Comparison of ENCODE assay signal across 21 cellular contexts in the genomic region with DNA sequence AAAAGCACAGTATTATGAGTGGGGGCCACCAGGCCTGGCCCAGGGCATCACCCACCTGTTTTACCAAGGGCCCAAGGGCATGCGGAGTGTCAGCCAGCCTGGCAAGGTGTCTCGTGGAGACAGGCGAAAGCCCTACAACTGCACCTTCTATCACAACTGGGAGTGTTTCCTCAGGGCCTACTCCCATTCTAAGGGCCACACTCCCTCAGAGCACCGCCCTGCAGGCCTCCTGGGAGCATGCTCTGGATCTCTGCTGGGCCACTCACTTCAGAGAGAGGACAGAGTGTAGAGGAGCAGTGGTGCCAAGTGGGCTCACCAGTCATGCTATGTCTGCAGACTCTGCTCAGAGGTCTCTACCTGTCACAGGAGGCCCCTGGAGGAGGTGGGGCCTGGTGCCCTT. TPM values are rescaled to one million over a fixed set of nuclear protein-coding genes. Genes with fewer than 3 reads are reported as not detected.
DNase-seq lines count a peak whose midpoint lies in the region; ATAC-seq, FAIRE-seq and TF ChIP-seq lines count a peak whose summit lies in the region.
"Had no signal": no experiment of that assay in that cellular context is flagged by ENCODE, and none has a peak within 500 bp of the region (broad histone marks: within the 10 kb centered on the region; RNA-seq: fewer than 3 reads in every experiment).

No MANE protein-coding gene starts in this region.

- no peak for TF ChIP-seq CTCF in cardiac muscle cell (IDR thresholded peaks at IDR 0.05; ENCODE audit: low read depth, low read length)
- TF ChIP-seq CTCF in GM12878 (IDR thresholded peaks at IDR 0.05 in 2 of 3, conservative IDR thresholded peaks at IDR 0.05 in 1 of 3; ENCODE audit: control insufficient read depth in 2 of 3, extremely low read depth in 1 of 3, insufficient read depth in 1 of 3, low read depth in 3 of 3, low read length in 3 of 3), result no peak
- TF ChIP-seq CTCF in neural crest cell (conservative IDR thresholded peaks at IDR 0.05), result no peak
- TF ChIP-seq CTCF in right lobe of liver (IDR thresholded peaks at IDR 0.05), result no peak

- H4K20me1 ChIP-seq in GM12878 (ENCODE audit: control insufficient read depth, insufficient read depth), result no peaks in the 10 kb centered on the region

- SMC1A ChIA-PET in GM12878 (lab: Charles Lee; ENCODE audit: uncharacterized antibody, unreplicated experiment), result no interaction called here

- no peak overlapping the region for H3K4me3 Mint-ChIP-seq in activated CD4-positive, alpha-beta T cell treated with anti-CD3 and anti-CD28 coated beads, Interleukin-2, amount 10 ng/mL, durations not matched to agents 24 days and 14 days
- H3K4me3 Mint-ChIP-seq in neural crest cell, result no peak overlapping the region
- H3K4me3 Mint-ChIP-seq: CD8-positive, alpha-beta T cell; GM23338 had no signal

- in situ Hi-C loops in GM12878 (cut with MboI), result no loop called here

- H3K27me3 Mint-ChIP-seq in activated CD4-positive, alpha-beta T cell treated with anti-CD3 and anti-CD28 coated beads, Interleukin-2, amount 10 ng/mL, durations not matched to agents 24 days and 14 days, result no peaks in the 10 kb centered on the region
- H3K27me3 Mint-ChIP-seq in neural crest cell (ENCODE audit: low read depth), result peaks cover 2% of the 10 kb centered on the region

- FAIRE-seq in GM12878 (lab: Jason Lieb, UNC), result no peak
- FAIRE-seq: A549, GM19239, H54, HTR-8/SVneo had no signal

- POLR2A ChIA-PET in GM12878 (lab: Charles Lee), result interaction anchor here (0.7 kb wide), 1 partner anchor 48 kb away, joined by 3 read pairs; no protein-coding TSS in a partner anchor

- RAD21 ChIA-PET in GM12878 (lab: Charles Lee; ENCODE audit: unreplicated experiment), result no interaction called here

- H3K79me2 ChIP-seq in GM12878 (ENCODE audit: control insufficient read depth, insufficient read depth, low read length), result peaks cover 3% of the 10 kb centered on the region

- H3K4me3 ChIP-seq in cardiac muscle cell (no peak overlapping the region), GM12878 (no peak overlapping the region), right lobe of liver (no peak overlapping the region)
- H3K4me3 ChIP-seq: A549, GM23338 had no signal

- peak; percentile 56 for DNase-seq in activated CD4-positive, alpha-beta T cell treated with anti-CD3 and anti-CD28 coated beads, Interleukin-2, amount 10 ng/mL, durations not matched to agents 24 days and 14 days
- DNase-seq in activated CD4-positive, alpha-beta T cell treated with anti-CD3 and anti-CD28 coated beads for 1 hour, result no peak
- DNase-seq in cardiac muscle cell (ENCODE audit: low read depth in 1 of 2, low spot score in 1 of 2) (no peak), left cardiac atrium (no peak), GM12878 (ENCODE audit: low read depth, low spot score) (no peak), neural crest cell (ENCODE audit: low read depth, low spot score) (no peak), C1 segment of cervical spinal cord (lab: John Stamatoyannopoulos, UW) (no peak), right lobe of liver (no peak)
- DNase-seq: AML-193; Calu3; CD8-positive, alpha-beta T cell; DMS79 treated with DMSO at 0.1 percent for 48 hours; GF-D8; IMR-90 had no signal

- H3K9ac ChIP-seq in GM12878 (ENCODE audit: control insufficient read depth, insufficient read depth, low read length), result no peak overlapping the region

- no peaks in the 10 kb centered on the region for H3K9me3 ChIP-seq in cardiac muscle cell (ENCODE audit: low read depth)
- no peaks in the 10 kb centered on the region for H3K9me3 ChIP-seq in GM12878 (replicated peaks; ENCODE audit: control insufficient read depth, insufficient read depth, low read length)
- H3K9me3 ChIP-seq in right lobe of liver, result no peaks in the 10 kb centered on the region
- H3K9me3 ChIP-seq: A549 had no signal

- peaks cover 47% of the 10 kb centered on the region for H3K36me3 Mint-ChIP-seq in activated CD4-positive, alpha-beta T cell treated with anti-CD3 and anti-CD28 coated beads, Interleukin-2, amount 10 ng/mL, durations not matched to agents 24 days and 14 days (ENCODE audit: low read depth)
- peaks cover 27% of the 10 kb centered on the region for H3K36me3 Mint-ChIP-seq in neural crest cell (ENCODE audit: low read depth)

- intact Hi-C loops in activated CD4-positive, alpha-beta T cell treated with anti-CD3 and anti-CD28 coated beads, Interleukin-2, amount 10 ng/mL, durations not matched to agents 24 days and 14 days (cut with micrococcal nuclease), result no loop called here
- intact Hi-C loops in left cardiac atrium (cut with DNase I) (no loop called here), GM12878 (cut with micrococcal nuclease; ENCODE audit: unreplicated experiment) (no loop called here), right lobe of liver (cut with DNase I) (no loop called here)

- no peak for ATAC-seq in left cardiac atrium
- no peak for ATAC-seq in GM12878
- ATAC-seq in right lobe of liver, result no peak
- ATAC-seq: A549; CD8-positive, alpha-beta T cell; GM23338; HCT116 had no signal

- H3K27me3 ChIP-seq in cardiac muscle cell, result no peaks in the 10 kb centered on the region
- no peaks in the 10 kb centered on the region for H3K27me3 ChIP-seq in GM12878 (replicated peaks in 1 of 2; ENCODE audit: control insufficient read depth in 2 of 2, insufficient read depth in 2 of 2, low read length in 1 of 2)
- H3K27me3 ChIP-seq in right lobe of liver, result no peaks in the 10 kb centered on the region

- H3K27ac ChIP-seq in cardiac muscle cell, result peak overlapping the region; percentile 39
- H3K27ac ChIP-seq in GM12878 (ENCODE audit: control insufficient read depth, insufficient read depth), result no peak overlapping the region
- H3K27ac ChIP-seq in right lobe of liver, result no peak overlapping the region
- H3K27ac ChIP-seq: 22Rv1, A549 had no signal

- no peaks in the 10 kb centered on the region for H3K9me3 Mint-ChIP-seq in activated CD4-positive, alpha-beta T cell treated with anti-CD3 and anti-CD28 coated beads, Interleukin-2, amount 10 ng/mL, durations not matched to agents 24 days and 14 days
- H3K9me3 Mint-ChIP-seq in neural crest cell, result no peaks in the 10 kb centered on the region
- H3K9me3 Mint-ChIP-seq: CD8-positive, alpha-beta T cell; GM23338 had no signal

- H3K4me1 ChIP-seq in cardiac muscle cell (ENCODE audit: low read depth) (peaks cover 33% of the 10 kb centered on the region), GM12878 (ENCODE audit: control insufficient read depth, insufficient read depth, low read length) (peaks cover 10% of the 10 kb centered on the region; the same call in 1 of the 2 replicates), right lobe of liver (peaks cover 0 to 8% (median 0%) of the 10 kb centered on the region in 4 donors)

- no peak overlapping the region for H2AFZ ChIP-seq in GM12878 (ENCODE audit: control insufficient read depth, low read depth, low read length)
- H2AFZ ChIP-seq: GM23338 had no signal

- H3K36me3 ChIP-seq in cardiac muscle cell (peaks cover 24% of the 10 kb centered on the region), GM12878 (ENCODE audit: control insufficient read depth in 2 of 2, insufficient read depth in 2 of 2, low read length in 1 of 2) (peaks cover 35 to 38% of the 10 kb centered on the region in 2 experiments), right lobe of liver (peaks cover 0 to 14% (median 0%) of the 10 kb centered on the region in 4 donors)

- H3K27ac Mint-ChIP-seq in activated CD4-positive, alpha-beta T cell treated with anti-CD3 and anti-CD28 coated beads, Interleukin-2, amount 10 ng/mL, durations not matched to agents 24 days and 14 days, result no peak overlapping the region
- H3K27ac Mint-ChIP-seq in neural crest cell (ENCODE audit: unreplicated experiment), result peak overlapping the region; percentile 43
- H3K27ac Mint-ChIP-seq: CD8-positive, alpha-beta T cell; GM23338 had no signal

- no peak for TF ChIP-seq POLR2A in GM12878 (IDR thresholded peaks at IDR 0.05; ENCODE audit: low read depth, low read length)
- TF ChIP-seq POLR2A in right lobe of liver (IDR thresholded peaks at IDR 0.05), result no peak

- BruUV-seq in GM12878 (replicated peaks; lab: Mats Ljungman, UMichigan), result no TSS peak

- H3K4me2 ChIP-seq in GM12878 (ENCODE audit: control insufficient read depth, insufficient read depth), result no peak overlapping the region
- H3K4me2 ChIP-seq: A549, GM23338 had no signal

- TF ChIP-seq EP300 in GM12878 (IDR thresholded peaks at IDR 0.05; ENCODE audit: borderline replicate concordance in 1 of 2, control insufficient read depth in 1 of 2, low read depth in 2 of 2, low read length in 2 of 2), result no peak

- CTCF ChIA-PET in GM12878 (lab: Yijun Ruan, JAX), result interaction anchor here (0.6 kb wide), 1 partner anchor 36 kb away, joined by 3 read pairs; no protein-coding TSS in a partner anchor

- WGBS in GM12878 (ENCODE audit: insufficient coverage, insufficient replicate concordance, low lambda C conversion rate, missing lambda C conversion rate), result 98% methylated on average over 4 of the region's 4 CpGs
- no CpG with 5 or more reads among the region's 4 CpGs for WGBS in right lobe of liver (ENCODE audit: insufficient coverage, low coverage, low lambda C conversion rate, missing lambda C conversion rate)

- TF ChIP-seq RAD21 in GM12878 (IDR thresholded peaks at IDR 0.05; ENCODE audit: insufficient read depth, low read depth, low read length), result no peak

- peaks cover 19% of the 10 kb centered on the region for H3K4me1 Mint-ChIP-seq in activated CD4-positive, alpha-beta T cell treated with anti-CD3 and anti-CD28 coated beads, Interleukin-2, amount 10 ng/mL, durations not matched to agents 24 days and 14 days
- peaks cover 15% of the 10 kb centered on the region for H3K4me1 Mint-ChIP-seq in neural crest cell

RNA-seq across cellular contexts. Expression of a gene that starts 21.2 kb away (rescaled TPM):
- 112 and 113 TPM in 2 replicates for total RNA-seq in activated CD4-positive, alpha-beta T cell treated with anti-CD3 and anti-CD28 coated beads, Interleukin-2, amount 10 ng/mL, durations not matched to agents 24 days and 14 days
- 193 and 319 TPM in 2 replicates for total RNA-seq in cardiac muscle cell
- polyA plus RNA-seq in cardiac muscle cell, result 100 and 125 TPM in 2 replicates
- 10 to 100 TPM; 44.2 to 44.3 TPM for total RNA-seq in left cardiac atrium
- 277 and 336 TPM in 2 replicates for total RNA-seq in GM12878 (2013; cell fraction: nucleolus; rRNA removed)
- total RNA-seq in GM12878 (2014; rRNA removed), result 74.7 and 82.6 TPM in 2 replicates
- total RNA-seq in GM12878 (2014; rRNA removed; fragmentation: Illumina TruSeq; extraction: Trizol), result 48.7 and 51.9 TPM in 2 replicates
- 65.6 and 74.6 TPM in 2 replicates for total RNA-seq in GM12878 (2021)
- polyA plus RNA-seq in GM12878 (2011; ENCODE audit: low read depth), result 44.7 TPM
- polyA plus RNA-seq in GM12878 (2011; rRNA removed), result 87.8 and 169 TPM in 2 replicates
- polyA plus RNA-seq in GM12878 (2011; cell fraction: cytosol; rRNA removed), result 159 and 189 TPM in 2 replicates
- polyA plus RNA-seq in GM12878 (2011; cell fraction: nucleus; rRNA removed), result 635 and 789 TPM in 2 replicates
- polyA plus RNA-seq in GM12878 (2012), result 66.4 and 95.1 TPM in 2 replicates
- 52.7 and 89.4 TPM in 2 replicates for polyA plus RNA-seq in GM12878 (2014; fragmentation: Illumina TruSeq; extraction: Trizol)
- 1 to 10 TPM; 3.3 to 5.8 TPM for polyA plus RNA-seq in GM12878 (2014; fragmentation: Nextera tagmentation; extraction: Ambion mirVana)
- 82.5 and 85.3 TPM in 2 replicates for polyA plus RNA-seq in GM12878 (2014; rRNA removed)
- 10 to 100 TPM; 52.0 to 57.8 TPM for polyA plus RNA-seq in GM12878 (2016; fragmentation: Nextera tagmentation; extraction: Ambion mirVana)
- polyA minus RNA-seq in GM12878 (2011; rRNA and poly(A)+ RNA removed), result 134 and 186 TPM in 2 replicates
- polyA minus RNA-seq in GM12878 (2011; cell fraction: cytosol; rRNA and poly(A)+ RNA removed), result 46.2 and 48.2 TPM in 2 replicates
- polyA minus RNA-seq in GM12878 (2011; cell fraction: nucleus; rRNA and poly(A)+ RNA removed), result 239 and 320 TPM in 2 replicates
- 79.2 and 88.7 TPM in 2 replicates for total RNA-seq in neural crest cell
- total RNA-seq in right lobe of liver, result 10 to 100 TPM; 27.8 to 44.1 (median 33.2) TPM

RNA-seq across cellular contexts. Expression of a gene that starts 53.4 kb away (rescaled TPM):
- total RNA-seq in activated CD4-positive, alpha-beta T cell treated with anti-CD3 and anti-CD28 coated beads, Interleukin-2, amount 10 ng/mL, durations not matched to agents 24 days and 14 days, result 31.1 and 33.9 TPM in 2 replicates
- 60.7 and 69.8 TPM in 2 replicates for total RNA-seq in cardiac muscle cell
- polyA plus RNA-seq in cardiac muscle cell, result 70.5 and 72.6 TPM in 2 replicates
- total RNA-seq in left cardiac atrium, result 1 to 10 TPM; 2.1 to 2.6 TPM
- total RNA-seq in GM12878 (2013; cell fraction: nucleolus; rRNA removed), result 84.5 and 96.1 TPM in 2 replicates
- 16.0 and 18.6 TPM in 2 replicates for total RNA-seq in GM12878 (2014; rRNA removed)
- 14.6 and 15.0 TPM in 2 replicates for total RNA-seq in GM12878 (2014; rRNA removed; fragmentation: Illumina TruSeq; extraction: Trizol)
- total RNA-seq in GM12878 (2021), result 29.3 and 32.8 TPM in 2 replicates
- polyA plus RNA-seq in GM12878 (2011; ENCODE audit: low read depth), result 10.9 TPM
- 13.5 and 25.2 TPM in 2 replicates for polyA plus RNA-seq in GM12878 (2011; rRNA removed)
- 25.6 and 29.9 TPM in 2 replicates for polyA plus RNA-seq in GM12878 (2011; cell fraction: cytosol; rRNA removed)
- 63.4 and 63.6 TPM in 2 replicates for polyA plus RNA-seq in GM12878 (2011; cell fraction: nucleus; rRNA removed)
- polyA plus RNA-seq in GM12878 (2012), result 19.4 and 25.4 TPM in 2 replicates
- 20.1 and 22.7 TPM in 2 replicates for polyA plus RNA-seq in GM12878 (2014; fragmentation: Illumina TruSeq; extraction: Trizol)
- polyA plus RNA-seq in GM12878 (2014; fragmentation: Nextera tagmentation; extraction: Ambion mirVana), result 1 to 10 TPM; 1.1 to 1.8 TPM
- 33.4 and 38.7 TPM in 2 replicates for polyA plus RNA-seq in GM12878 (2014; rRNA removed)
- polyA plus RNA-seq in GM12878 (2016; fragmentation: Nextera tagmentation; extraction: Ambion mirVana), result 10 to 100 TPM; 33.0 to 33.4 TPM
- polyA minus RNA-seq in GM12878 (2011; rRNA and poly(A)+ RNA removed), result 24.9 and 41.5 TPM in 2 replicates
- 11.7 and 12.0 TPM in 2 replicates for polyA minus RNA-seq in GM12878 (2011; cell fraction: cytosol; rRNA and poly(A)+ RNA removed)
- 21.8 and 35.0 TPM in 2 replicates for polyA minus RNA-seq in GM12878 (2011; cell fraction: nucleus; rRNA and poly(A)+ RNA removed)
- 65.3 and 66.5 TPM in 2 replicates for total RNA-seq in neural crest cell
- 1 to 10 TPM; 1.5 to 3.2 (median 2.3) TPM for total RNA-seq in right lobe of liver
